8 cellular contexts compared by ENCODE assay signal in genomic region chr10:86644412-86645110, GRCh38.
DNase-seq lines count a peak whose midpoint lies in the region; ATAC-seq and TF ChIP-seq lines count a peak whose summit lies in the region.

No MANE protein-coding gene starts in this region.

- peak; percentile 50 for ATAC-seq in GM18868 (IDR thresholded peaks at IDR 0.05; ENCODE audit: unreplicated experiment)
- ATAC-seq in GM21576 (IDR thresholded peaks at IDR 0.05; ENCODE audit: unreplicated experiment) = no peak
- ATAC-seq in GM18861 (IDR thresholded peaks at IDR 0.05; ENCODE audit: unreplicated experiment) = no peak

- TF ChIP-seq CTCF in RWPE1 (conservative IDR thresholded peaks at IDR 0.05; ENCODE audit: low read depth) = no peak

- H3K27ac ChIP-seq in RWPE1 = peak overlapping the region; percentile 52

- POLR2A ChIA-PET in RWPE1 (lab: Yijun Ruan, JAX; ENCODE audit: low non-redundant PET) = no interaction called here

- DNase-seq in AG08395 (ENCODE audit: low spot score) (peak; percentile 46), RWPE1 (ENCODE audit: low spot score) (no peak), islet precursor cell (peak; percentile 57), pons (ENCODE audit: low spot score) (no peak), NCI-H1048 (lab: John Stamatoyannopoulos, UW) (no peak)

- CTCF ChIA-PET in RWPE1 (lab: Yijun Ruan, JAX) = interaction anchor here (0.6 to 1.4 kb wide), 6 partner anchors 15 to 244 kb away, joined by 3 to 5 read pairs (median 4); no protein-coding TSS in a partner anchor

Comparison
In these comparisons a context has a peak if more than half of its experiments do, and no peak if none do; other contexts are left out.
1. DNase-seq: peak in AG08395 (single experiment) and islet precursor cell (single experiment); none in RWPE1 (single experiment), pons (single experiment) and NCI-H1048 (single experiment).